1 cellular context compared by ENCODE assay signal in the genomic region with DNA sequence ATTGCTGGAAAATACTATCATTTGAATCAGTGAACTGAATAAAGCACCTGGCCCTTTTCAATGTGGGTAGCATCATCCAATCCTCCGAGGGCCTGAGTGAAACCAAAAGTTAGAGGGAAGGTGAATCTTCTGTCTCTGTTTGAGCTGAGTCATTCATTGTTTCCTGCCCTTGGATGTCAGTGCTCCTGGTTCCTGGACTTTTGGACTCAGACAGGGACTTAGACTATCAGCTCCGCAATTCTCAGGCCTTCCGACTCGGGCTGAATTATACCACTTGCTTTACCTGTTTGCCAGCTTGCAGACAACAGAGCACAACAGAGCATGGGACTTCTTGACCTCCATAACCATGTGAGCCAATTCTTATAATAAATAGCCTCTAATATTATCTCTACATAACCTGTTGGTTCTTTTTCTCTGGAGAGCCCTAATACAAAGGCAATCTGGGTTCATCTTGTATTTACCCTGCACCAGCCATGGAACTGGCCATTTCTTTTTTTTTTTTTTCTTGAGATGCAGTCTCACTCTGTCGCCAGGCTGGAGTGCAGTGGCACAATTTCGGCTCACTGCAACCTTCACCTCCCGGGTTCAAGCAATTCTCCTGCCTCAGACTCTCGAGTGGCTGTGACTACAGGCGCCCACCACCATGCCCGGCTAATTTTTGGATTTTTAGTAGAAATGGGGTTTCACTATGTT.
TF ChIP-seq lines count a peak whose summit lies in the region.

No MANE protein-coding gene starts in this region.

TF ChIP-seq in HepG2, 621 proteins besides CTCF, POLR2A, EP300 and RAD21 (continued from another document):
- TF ChIP-seq FOXO1 (CRISPR knock-in tag; IDR thresholded peaks at IDR 0.05) = 0 out of 2 replicates have a peak, but pooled peaks have one; percentile 15
- no peak for TF ChIP-seq ATRX (CRISPR knock-in tag; IDR thresholded peaks at IDR 0.05; ENCODE audit: borderline replicate concordance)
- TF ChIP-seq JUND (CRISPR knock-in tag; IDR thresholded peaks at IDR 0.05) = peak; percentile 71
- no peak for TF ChIP-seq ZNF503 (CRISPR knock-in tag; IDR thresholded peaks at IDR 0.05)
- TF ChIP-seq PAF1 (CRISPR knock-in tag; IDR thresholded peaks at IDR 0.05) = no peak
- no peak for TF ChIP-seq ZNF512 (CRISPR knock-in tag; IDR thresholded peaks at IDR 0.05)
- TF ChIP-seq ZNF256 (CRISPR knock-in tag; conservative IDR thresholded peaks at IDR 0.05) = no peak
- TF ChIP-seq NFRKB (IDR thresholded peaks at IDR 0.05) = no peak
- TF ChIP-seq, protein P1, sequence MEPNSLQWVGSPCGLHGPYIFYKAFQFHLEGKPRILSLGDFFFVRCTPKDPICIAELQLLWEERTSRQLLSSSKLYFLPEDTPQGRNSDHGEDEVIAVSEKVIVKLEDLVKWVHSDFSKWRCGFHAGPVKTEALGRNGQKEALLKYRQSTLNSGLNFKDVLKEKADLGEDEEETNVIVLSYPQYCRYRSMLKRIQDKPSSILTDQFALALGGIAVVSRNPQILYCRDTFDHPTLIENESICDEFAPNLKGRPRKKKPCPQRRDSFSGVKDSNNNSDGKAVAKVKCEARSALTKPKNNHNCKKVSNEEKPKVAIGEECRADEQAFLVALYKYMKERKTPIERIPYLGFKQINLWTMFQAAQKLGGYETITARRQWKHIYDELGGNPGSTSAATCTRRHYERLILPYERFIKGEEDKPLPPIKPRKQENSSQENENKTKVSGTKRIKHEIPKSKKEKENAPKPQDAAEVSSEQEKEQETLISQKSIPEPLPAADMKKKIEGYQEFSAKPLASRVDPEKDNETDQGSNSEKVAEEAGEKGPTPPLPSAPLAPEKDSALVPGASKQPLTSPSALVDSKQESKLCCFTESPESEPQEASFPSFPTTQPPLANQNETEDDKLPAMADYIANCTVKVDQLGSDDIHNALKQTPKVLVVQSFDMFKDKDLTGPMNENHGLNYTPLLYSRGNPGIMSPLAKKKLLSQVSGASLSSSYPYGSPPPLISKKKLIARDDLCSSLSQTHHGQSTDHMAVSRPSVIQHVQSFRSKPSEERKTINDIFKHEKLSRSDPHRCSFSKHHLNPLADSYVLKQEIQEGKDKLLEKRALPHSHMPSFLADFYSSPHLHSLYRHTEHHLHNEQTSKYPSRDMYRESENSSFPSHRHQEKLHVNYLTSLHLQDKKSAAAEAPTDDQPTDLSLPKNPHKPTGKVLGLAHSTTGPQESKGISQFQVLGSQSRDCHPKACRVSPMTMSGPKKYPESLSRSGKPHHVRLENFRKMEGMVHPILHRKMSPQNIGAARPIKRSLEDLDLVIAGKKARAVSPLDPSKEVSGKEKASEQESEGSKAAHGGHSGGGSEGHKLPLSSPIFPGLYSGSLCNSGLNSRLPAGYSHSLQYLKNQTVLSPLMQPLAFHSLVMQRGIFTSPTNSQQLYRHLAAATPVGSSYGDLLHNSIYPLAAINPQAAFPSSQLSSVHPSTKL (CRISPR knock-in tag; IDR thresholded peaks at IDR 0.05) = peak; percentile 81
- no peak for TF ChIP-seq ARNT2 (CRISPR knock-in tag; IDR thresholded peaks at IDR 0.05; ENCODE audit: low read depth)
- TF ChIP-seq, protein P2, sequence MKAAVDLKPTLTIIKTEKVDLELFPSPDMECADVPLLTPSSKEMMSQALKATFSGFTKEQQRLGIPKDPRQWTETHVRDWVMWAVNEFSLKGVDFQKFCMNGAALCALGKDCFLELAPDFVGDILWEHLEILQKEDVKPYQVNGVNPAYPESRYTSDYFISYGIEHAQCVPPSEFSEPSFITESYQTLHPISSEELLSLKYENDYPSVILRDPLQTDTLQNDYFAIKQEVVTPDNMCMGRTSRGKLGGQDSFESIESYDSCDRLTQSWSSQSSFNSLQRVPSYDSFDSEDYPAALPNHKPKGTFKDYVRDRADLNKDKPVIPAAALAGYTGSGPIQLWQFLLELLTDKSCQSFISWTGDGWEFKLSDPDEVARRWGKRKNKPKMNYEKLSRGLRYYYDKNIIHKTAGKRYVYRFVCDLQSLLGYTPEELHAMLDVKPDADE (CRISPR knock-in tag; IDR thresholded peaks at IDR 0.05) = no peak
- TF ChIP-seq ZSCAN9 (CRISPR knock-in tag; IDR thresholded peaks at IDR 0.05; ENCODE audit: borderline replicate concordance) = peak; percentile 47; the same call in 1 of the 2 replicates
- TF ChIP-seq ZNF362 (CRISPR knock-in tag; IDR thresholded peaks at IDR 0.05; ENCODE audit: borderline replicate concordance) = peak; percentile 73
- 0 out of 2 replicates have a peak, but pooled peaks have one; percentile 6 for TF ChIP-seq CEBPG (CRISPR knock-in tag; IDR thresholded peaks at IDR 0.05)
- TF ChIP-seq AHDC1 (CRISPR knock-in tag; IDR thresholded peaks at IDR 0.05; ENCODE audit: borderline replicate concordance) = peak; percentile 81; the same call in 1 of the 2 replicates
- 0 out of 2 replicates have a peak, but pooled peaks have one; percentile 21 for TF ChIP-seq NCOA2 (CRISPR knock-in tag; IDR thresholded peaks at IDR 0.05)
- TF ChIP-seq ZNF331 (CRISPR knock-in tag; IDR thresholded peaks at IDR 0.05) = peak; percentile 39; the same call in 1 of the 2 replicates
- peak; percentile 82 for TF ChIP-seq PAXIP1 (CRISPR knock-in tag; conservative IDR thresholded peaks at IDR 0.05)
- TF ChIP-seq TBX2 (CRISPR knock-in tag; IDR thresholded peaks at IDR 0.05; ENCODE audit: borderline replicate concordance) = no peak
- TF ChIP-seq GTF3A (CRISPR knock-in tag; conservative IDR thresholded peaks at IDR 0.05) = 0 out of 2 replicates have a peak, but pooled peaks have one; percentile 58
- TF ChIP-seq HMG20A (CRISPR knock-in tag; IDR thresholded peaks at IDR 0.05; ENCODE audit: borderline replicate concordance) = peak; percentile 62; the same call in 1 of the 2 replicates
- TF ChIP-seq ASH2L (IDR thresholded peaks at IDR 0.05; ENCODE audit: insufficient read length, low read depth, low read length) = peak; percentile 61
- TF ChIP-seq GATAD2A (CRISPR knock-in tag; IDR thresholded peaks at IDR 0.05) = peak; percentile 66; the same call in 1 of the 2 replicates
- TF ChIP-seq ZNF772 (CRISPR knock-in tag; IDR thresholded peaks at IDR 0.05) = no peak
- TF ChIP-seq, protein P3, sequence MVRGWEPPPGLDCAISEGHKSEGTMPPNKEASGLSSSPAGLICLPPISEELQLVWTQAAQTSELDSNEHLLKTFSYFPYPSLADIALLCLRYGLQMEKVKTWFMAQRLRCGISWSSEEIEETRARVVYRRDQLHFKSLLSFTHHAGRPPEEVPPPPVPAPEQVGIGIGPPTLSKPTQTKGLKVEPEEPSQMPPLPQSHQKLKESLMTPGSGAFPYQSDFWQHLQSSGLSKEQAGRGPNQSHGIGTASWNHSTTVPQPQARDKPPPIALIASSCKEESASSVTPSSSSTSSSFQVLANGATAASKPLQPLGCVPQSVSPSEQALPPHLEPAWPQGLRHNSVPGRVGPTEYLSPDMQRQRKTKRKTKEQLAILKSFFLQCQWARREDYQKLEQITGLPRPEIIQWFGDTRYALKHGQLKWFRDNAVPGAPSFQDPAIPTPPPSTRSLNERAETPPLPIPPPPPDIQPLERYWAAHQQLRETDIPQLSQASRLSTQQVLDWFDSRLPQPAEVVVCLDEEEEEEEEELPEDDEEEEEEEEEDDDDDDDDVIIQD (CRISPR knock-in tag; IDR thresholded peaks at IDR 0.05; ENCODE audit: low read depth) = 0 out of 2 replicates have a peak, but pooled peaks have one; percentile 19
- TF ChIP-seq ZFX (CRISPR knock-in tag; IDR thresholded peaks at IDR 0.05; ENCODE audit: low read depth) = peak; percentile 49; the same call in 1 of the 2 replicates
- no peak for TF ChIP-seq KLF13 (CRISPR knock-in tag; IDR thresholded peaks at IDR 0.05)
- TF ChIP-seq ZNF766 (CRISPR knock-in tag; IDR thresholded peaks at IDR 0.05; ENCODE audit: borderline replicate concordance) = no peak
- no peak for TF ChIP-seq NFIC (IDR thresholded peaks at IDR 0.05; ENCODE audit: low read length)
- TF ChIP-seq RORA (CRISPR knock-in tag; IDR thresholded peaks at IDR 0.05) = no peak
- no peak for TF ChIP-seq ZNF501 (CRISPR knock-in tag; IDR thresholded peaks at IDR 0.05)
